ENCODE assay signal across 9 cellular contexts in the genomic region with DNA sequence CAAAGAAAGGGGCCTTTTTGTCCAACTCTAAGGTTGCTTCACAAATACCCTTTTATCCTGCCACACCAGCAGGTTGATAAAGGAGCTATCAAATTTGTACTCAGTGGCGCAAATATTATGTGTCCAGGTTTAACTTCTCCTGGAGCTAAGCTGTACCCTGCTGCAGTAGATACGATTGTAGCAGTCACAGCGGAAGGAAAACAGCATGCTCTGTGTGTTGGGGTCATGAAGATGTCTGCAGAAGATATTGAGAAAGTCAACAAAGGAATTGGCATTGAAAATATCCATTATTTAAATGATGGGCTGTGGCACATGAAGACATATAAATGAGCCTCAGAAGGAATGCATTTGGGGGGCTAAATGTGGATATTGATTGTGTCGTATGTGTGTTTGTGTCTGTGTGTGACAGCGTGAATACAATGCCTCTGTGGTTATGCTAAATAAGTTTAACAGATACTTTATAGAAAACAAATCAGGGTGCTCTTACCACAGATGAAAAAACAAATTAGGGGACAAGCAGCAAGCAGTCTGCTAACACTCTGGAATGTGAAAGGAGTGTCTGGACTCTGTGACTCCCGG. TPM values are rescaled to one million over a fixed set of nuclear protein-coding genes. Genes with fewer than 3 reads are reported as not detected.
A peak's percentile ranks its signal among the peaks of the same experiment; 100 is the strongest.
DNase-seq lines count a peak whose midpoint lies in the region; ATAC-seq, FAIRE-seq and TF ChIP-seq lines count a peak whose summit lies in the region.
"Had no signal": no experiment of that assay in that cellular context is flagged by ENCODE, and none has a peak within 500 bp of the region (broad histone marks: within the 10 kb centered on the region; RNA-seq: fewer than 3 reads in every experiment).

No MANE protein-coding gene starts in this region.

- no peaks in the 10 kb centered on the region for H3K27me3 Mint-ChIP-seq in T-helper 1 cell treated with Interleukin-12 subunit alpha and Interleukin-12 subunit beta and Interleukin-4 antibody, amounts not matched to agents 30 μg/mL and 1 μg/mL, for 36 hours (ENCODE audit: low read depth)
- no peaks in the 10 kb centered on the region for H3K27me3 Mint-ChIP-seq in activated naive CD8-positive, alpha-beta T cell treated with anti-CD3 and anti-CD28 coated beads, Interleukin-2, amount 10 ng/mL, durations not matched to agents 7 days and 5 days

- no peak for TF ChIP-seq CTCF in kidney (IDR thresholded peaks at IDR 0.05; ENCODE audit: borderline replicate concordance, extremely low read depth, insufficient read depth)

- H3K4me3 ChIP-seq in kidney (ENCODE audit: low read length in 2 of 2) = peak overlapping the region; percentile 77 to 93
- peak overlapping the region; percentile 80 to 82 for H3K4me3 ChIP-seq in stomach smooth muscle (ENCODE audit: low read length in 2 of 2)
- H3K4me3 ChIP-seq: A549 had no signal

- H3K4me1 Mint-ChIP-seq in T-helper 1 cell treated with Interleukin-12 subunit alpha and Interleukin-12 subunit beta and Interleukin-4 antibody, amounts not matched to agents 30 μg/mL and 1 μg/mL, for 36 hours (ENCODE audit: low read depth) = peaks cover 27% of the 10 kb centered on the region
- peaks cover 18% of the 10 kb centered on the region for H3K4me1 Mint-ChIP-seq in activated naive CD8-positive, alpha-beta T cell treated with anti-CD3 and anti-CD28 coated beads, Interleukin-2, amount 10 ng/mL, durations not matched to agents 7 days and 5 days

- H3K4me1 ChIP-seq in kidney (ENCODE audit: control insufficient read depth in 1 of 2, insufficient read depth in 1 of 2, low read depth in 1 of 2, low read length in 2 of 2) = peaks cover 7 to 8% of the 10 kb centered on the region in 2 donors
- H3K4me1 ChIP-seq in stomach smooth muscle (ENCODE audit: control insufficient read depth, insufficient read depth, low read length) = peaks cover 15% of the 10 kb centered on the region

- H3K9me3 Mint-ChIP-seq in T-helper 1 cell treated with Interleukin-12 subunit alpha and Interleukin-12 subunit beta and Interleukin-4 antibody, amounts not matched to agents 30 μg/mL and 1 μg/mL, for 36 hours = no peaks in the 10 kb centered on the region
- H3K9me3 Mint-ChIP-seq in activated naive CD8-positive, alpha-beta T cell treated with anti-CD3 and anti-CD28 coated beads, Interleukin-2, amount 10 ng/mL, durations not matched to agents 7 days and 5 days = no peaks in the 10 kb centered on the region

- DNase-seq in T-helper 1 cell = no peak
- no peak for DNase-seq in activated naive CD8-positive, alpha-beta T cell treated with anti-CD3 and anti-CD28 coated beads, Interleukin-2, amount 10 ng/mL, durations not matched to agents 7 days and 5 days
- DNase-seq in kidney = no peak
- DNase-seq in ecto neural progenitor cell (ENCODE audit: low spot score) = no peak
- no peak for DNase-seq in NCI-H2196 (lab: John Stamatoyannopoulos, UW; ENCODE audit: unreplicated experiment)

- H3K9me3 ChIP-seq in kidney (ENCODE audit: control insufficient read depth in 1 of 2, low read length in 2 of 2) = no peaks in the 10 kb centered on the region
- no peaks in the 10 kb centered on the region for H3K9me3 ChIP-seq in stomach smooth muscle (ENCODE audit: control insufficient read depth in 2 of 2, low read length in 2 of 2)
- H3K9me3 ChIP-seq: A549 had no signal

- no peak for ATAC-seq in activated naive CD8-positive, alpha-beta T cell treated with anti-CD3 and anti-CD28 coated beads, Interleukin-2, amount 10 ng/mL, durations not matched to agents 7 days and 5 days (ENCODE audit: low read depth)
- no peak for ATAC-seq in GM18858 (IDR thresholded peaks at IDR 0.05; ENCODE audit: unreplicated experiment)
- ATAC-seq: A549 had no signal

- peak overlapping the region; percentile 99 for H3K27ac Mint-ChIP-seq in T-helper 1 cell treated with Interleukin-12 subunit alpha and Interleukin-12 subunit beta and Interleukin-4 antibody, amounts not matched to agents 30 μg/mL and 1 μg/mL, for 36 hours
- H3K27ac Mint-ChIP-seq in activated naive CD8-positive, alpha-beta T cell treated with anti-CD3 and anti-CD28 coated beads, Interleukin-2, amount 10 ng/mL, durations not matched to agents 7 days and 5 days = peak overlapping the region; percentile 99

- H3K36me3 ChIP-seq in kidney (ENCODE audit: control insufficient read depth in 1 of 2, insufficient read depth in 2 of 2, low read length in 2 of 2) (peaks cover 6 to 10% of the 10 kb centered on the region in 2 donors), stomach smooth muscle (ENCODE audit: control insufficient read depth in 2 of 2, insufficient read depth in 2 of 2, low read length in 2 of 2) (peaks cover 31 to 45% of the 10 kb centered on the region in 2 donors)

- POLR2A ChIA-PET in activated naive CD8-positive, alpha-beta T cell treated with anti-CD3 and anti-CD28 coated beads, Interleukin-2, amount 10 ng/mL, durations not matched to agents 7 days and 5 days (lab: Charles Lee) = interaction anchor here (0.6 to 1.2 kb wide), 2 partner anchors 10 to 88 kb away, joined by 3 to 4 read pairs; no protein-coding TSS in a partner anchor

- FAIRE-seq in kidney (lab: Jason Lieb, UNC) = no peak
- FAIRE-seq: A549 had no signal

- peaks cover 49% of the 10 kb centered on the region for H3K36me3 Mint-ChIP-seq in T-helper 1 cell treated with Interleukin-12 subunit alpha and Interleukin-12 subunit beta and Interleukin-4 antibody, amounts not matched to agents 30 μg/mL and 1 μg/mL, for 36 hours (ENCODE audit: low read depth)
- H3K36me3 Mint-ChIP-seq in activated naive CD8-positive, alpha-beta T cell treated with anti-CD3 and anti-CD28 coated beads, Interleukin-2, amount 10 ng/mL, durations not matched to agents 7 days and 5 days = peaks cover 17% of the 10 kb centered on the region

- intact Hi-C loops in kidney (cut with DNase I) = no loop called here

- peak overlapping the region; percentile 92 for H3K4me3 Mint-ChIP-seq in T-helper 1 cell treated with Interleukin-12 subunit alpha and Interleukin-12 subunit beta and Interleukin-4 antibody, amounts not matched to agents 30 μg/mL and 1 μg/mL, for 36 hours
- peak overlapping the region; percentile 95 for H3K4me3 Mint-ChIP-seq in activated naive CD8-positive, alpha-beta T cell treated with anti-CD3 and anti-CD28 coated beads, Interleukin-2, amount 10 ng/mL, durations not matched to agents 7 days and 5 days

- peak overlapping the region in 1 of 2 donors; percentile 41 for H3K9ac ChIP-seq in kidney (ENCODE audit: low read length in 2 of 2)
- H3K9ac ChIP-seq in stomach smooth muscle (ENCODE audit: low read length in 2 of 2) = peak overlapping the region; percentile 75 to 78

- H3K27ac ChIP-seq in kidney (ENCODE audit: low read depth in 2 of 2, low read length in 2 of 2) (peak overlapping the region in 1 of 2 donors; percentile 81), stomach smooth muscle (ENCODE audit: low read length) (peak overlapping the region; percentile 92)
- H3K27ac ChIP-seq: A549 had no signal

- H3K27me3 ChIP-seq in stomach smooth muscle (ENCODE audit: control insufficient read depth in 1 of 2, insufficient read depth in 2 of 2, low read length in 2 of 2) = no peaks in the 10 kb centered on the region

RNA-seq across cellular contexts. Expression of a gene that starts 33.6 kb away (rescaled TPM):
- 100 to 1,000 TPM; 112 to 120 TPM for total RNA-seq in activated naive CD8-positive, alpha-beta T cell treated with anti-CD3 and anti-CD28 coated beads, Interleukin-2, amount 10 ng/mL, durations not matched to agents 7 days and 5 days
- 174 TPM for total RNA-seq in kidney
- polyA plus RNA-seq in kidney (ENCODE audit: insufficient read depth, low read depth, low replicate concordance) = 154 TPM

RNA-seq across cellular contexts. Expression of a gene that starts 57.3 kb away (rescaled TPM):
- 1 to 10 TPM in 1 of 2 experiments, under 1 TPM in 1; 0.72 to 1.2 TPM for total RNA-seq in activated naive CD8-positive, alpha-beta T cell treated with anti-CD3 and anti-CD28 coated beads, Interleukin-2, amount 10 ng/mL, durations not matched to agents 7 days and 5 days
- 189 TPM for total RNA-seq in kidney
- 293 TPM for polyA plus RNA-seq in kidney (ENCODE audit: insufficient read depth, low read depth, low replicate concordance)

Comparison
In these comparisons a context has a peak if more than half of its experiments do, and no peak if none do; other contexts are left out.
1. RNA of a gene that starts 57.3 kb away (total RNA-seq): 189 TPM in kidney (single experiment); 0.72 to 1.2 TPM in activated naive CD8-positive, alpha-beta T cell treated with anti-CD3 and anti-CD28 coated beads, Interleukin-2, amount 10 ng/mL, durations not matched to agents 7 days and 5 days; every median in the first group is over 10 times any median in the second.